ENCODE assay signal across 10 cellular contexts in genomic region chr5:149735066-149735465, GRCh38. TPM values are rescaled to one million over a fixed set of nuclear protein-coding genes. Genes with fewer than 3 reads are reported as not detected.
DNase-seq lines count a peak whose midpoint lies in the region; ATAC-seq and TF ChIP-seq lines count a peak whose summit lies in the region.
"Had no signal": no experiment of that assay in that cellular context is flagged by ENCODE, and none has a peak within 500 bp of the region (broad histone marks: within the 10 kb centered on the region; RNA-seq: fewer than 3 reads in every experiment).

No MANE protein-coding gene starts in this region.

- no peaks in the 10 kb centered on the region for H3K27me3 ChIP-seq in HL-60 (ENCODE audit: insufficient read depth, poor library complexity, severe bottlenecking)
- H3K27me3 ChIP-seq in colonic mucosa: no peaks in the 10 kb centered on the region

- H3K9me3 ChIP-seq in colonic mucosa: no peaks in the 10 kb centered on the region

- H3K9ac ChIP-seq in colonic mucosa (ENCODE audit: low read depth in 2 of 2, low read length in 2 of 2): no peak overlapping the region

- DNase-seq in A172 (ENCODE audit: low spot score) (peak; percentile 21), HL-60 (ENCODE audit: low read depth in 1 of 2, low spot score in 1 of 2) (peak; percentile 46 to 87), RPMI7951 (ENCODE audit: low read depth) (peak; percentile 26), glomerular endothelial cell (ENCODE audit: extremely low read depth, low read depth, low spot score) (peak; percentile 10), colonic mucosa (no peak)
- no peak for DNase-seq in activated effector memory CD4-positive, alpha-beta T cell treated with anti-CD3 and anti-CD28 coated beads, Interleukin-2, amount 50 U/mL, for 16 hours
- DNase-seq: activated gamma-delta T cell had no signal

- peaks cover 3% of the 10 kb centered on the region for H3K4me1 ChIP-seq in colonic mucosa

- no peaks in the 10 kb centered on the region for H3K36me3 ChIP-seq in colonic mucosa

- TF ChIP-seq CTCF in HL-60 (IDR thresholded peaks at IDR 0.05; ENCODE audit: insufficient read depth, low read length): no peak
- no peak for TF ChIP-seq CTCF in colonic mucosa (IDR thresholded peaks at IDR 0.05)

- no peak for ATAC-seq in GM19035 (IDR thresholded peaks at IDR 0.05; ENCODE audit: unreplicated experiment)
- ATAC-seq in GM21717 (IDR thresholded peaks at IDR 0.05; ENCODE audit: unreplicated experiment): no peak
- ATAC-seq: natural killer cell treated with Interleukin-12 subunit alpha and Interleukin-12 subunit beta and Interleukin-15 and Interleukin-18, amount 100 ng/mL, for 72 hours had no signal

- intact Hi-C loops in colonic mucosa (cut with DNase I): no loop called here

- peak overlapping the region; percentile 32 for H3K27ac ChIP-seq in HL-60 (replicated peaks)
- H3K27ac ChIP-seq in colonic mucosa: no peak overlapping the region

- H3K4me3 ChIP-seq in HL-60 (replicated peaks; ENCODE audit: insufficient read depth, low read length): no peak overlapping the region
- H3K4me3 ChIP-seq in colonic mucosa: no peak overlapping the region

RNA-seq across cellular contexts. Expression of gene PPARGC1B, which starts 5.0 kb away (rescaled TPM):
- total RNA-seq in A172 (2014; rRNA removed; shearing (Covaris generic)): 1.1 and 1.5 TPM in 2 replicates
- total RNA-seq in RPMI7951 (2014; rRNA removed; shearing (Covaris generic)): 0.36 and 0.49 TPM in 2 replicates
- 2.5 and 3.5 TPM in 2 replicates for total RNA-seq in glomerular endothelial cell
- 10 to 100 TPM; 13.9 to 41.8 TPM for total RNA-seq in colonic mucosa

Comparison
In these comparisons a context has a peak if more than half of its experiments do, and no peak if none do; other contexts are left out.
1. DNase-seq: peak in A172 (single experiment), HL-60 (2 of 2), RPMI7951 (single experiment) and glomerular endothelial cell (single experiment); none in activated effector memory CD4-positive, alpha-beta T cell treated with anti-CD3 and anti-CD28 coated beads, Interleukin-2, amount 50 U/mL, for 16 hours (single experiment) and colonic mucosa (single experiment).